In the genomic region with DNA sequence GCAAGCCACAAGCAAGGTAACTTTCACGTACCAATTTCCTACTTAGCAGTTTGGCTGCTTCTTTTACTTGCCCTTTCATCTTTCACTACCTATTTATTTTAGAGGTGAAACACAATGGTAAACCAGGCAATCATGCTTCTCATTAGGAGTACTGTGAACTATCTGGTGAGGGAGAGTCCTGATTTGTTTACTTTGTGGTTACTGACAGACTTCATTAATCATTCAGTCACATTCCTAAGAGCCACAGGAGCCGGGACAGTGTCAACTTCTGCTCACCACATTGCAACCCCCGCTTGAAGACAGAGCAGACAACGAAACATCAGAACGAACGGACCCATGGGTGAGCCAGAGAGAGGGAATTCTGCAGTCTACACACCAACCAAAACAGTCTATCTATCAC, we compare ENCODE assay signal across 10 cellular contexts. TPM values are rescaled to one million over a fixed set of nuclear protein-coding genes. Genes with fewer than 3 reads are reported as not detected.
DNase-seq lines count a peak whose midpoint lies in the region; ATAC-seq and TF ChIP-seq lines count a peak whose summit lies in the region.
"Had no signal": no experiment of that assay in that cellular context is flagged by ENCODE, and none has a peak within 500 bp of the region (broad histone marks: within the 10 kb centered on the region; RNA-seq: fewer than 3 reads in every experiment).

No MANE protein-coding gene starts in this region.

- no peak overlapping the region for H2AK5ac ChIP-seq in mesendoderm (ENCODE audit: low read length)

- TF ChIP-seq CTCF in brain microvascular endothelial cell (IDR thresholded peaks at IDR 0.05; ENCODE audit: low read depth, low read length, missing control alignments) (no peak), upper lobe of right lung (IDR thresholded peaks at IDR 0.05) (no peak)

- ATAC-seq in GM21423 (IDR thresholded peaks at IDR 0.05; ENCODE audit: unreplicated experiment) (no peak), upper lobe of right lung (no peak)

- no peak overlapping the region for H2BK15ac ChIP-seq in mesendoderm (replicated peaks; ENCODE audit: low read depth)

- H3K4me3 Mint-ChIP-seq in CD8-positive, alpha-beta memory T cell = no peak overlapping the region
- H3K4me3 Mint-ChIP-seq: mesothelial cell of epicardium had no signal

- H3K23ac ChIP-seq in mesendoderm (ENCODE audit: low read length) = no peak overlapping the region

- no peak overlapping the region for H3K56ac ChIP-seq in mesendoderm (ENCODE audit: low read length)

- no peaks in the 10 kb centered on the region for H3K9me3 Mint-ChIP-seq in CD8-positive, alpha-beta memory T cell
- H3K9me3 Mint-ChIP-seq: mesothelial cell of epicardium had no signal

- H4K5ac ChIP-seq in mesendoderm (ENCODE audit: low read length) = no peak overlapping the region

- WGBS in mesendoderm (ENCODE audit: extremely low coverage, insufficient coverage, low lambda C conversion rate) = no CpG with 5 or more reads among the region's 6 CpGs

- no peak overlapping the region for H3K4ac ChIP-seq in mesendoderm (ENCODE audit: low read depth, low read length)

- H2BK120ac ChIP-seq in mesendoderm (ENCODE audit: low read depth, low read length) = no peak overlapping the region

- H3K79me2 ChIP-seq in mesendoderm (ENCODE audit: control insufficient read depth, insufficient read depth, low read length) = no peaks in the 10 kb centered on the region

- H3K79me1 ChIP-seq in mesendoderm (ENCODE audit: low read length) = no peaks in the 10 kb centered on the region

- H3K27ac ChIP-seq in brain microvascular endothelial cell = no peak overlapping the region
- H3K27ac ChIP-seq in mesendoderm (ENCODE audit: low read depth, low read length) = no peak overlapping the region
- H3K27ac ChIP-seq in upper lobe of right lung = no peak overlapping the region
- no peak overlapping the region for H3K27ac ChIP-seq in CD8-positive, alpha-beta memory T cell (ENCODE audit: low read depth, low read length)

- in situ Hi-C loops in brain microvascular endothelial cell (cut with HindIII; ENCODE audit: low pct_ligation_motif_present, low sequenced_read_pairs) = no loop called here

- intact Hi-C loops in upper lobe of right lung (cut with DNase I) = no loop called here

- POLR2A ChIA-PET in CD8-positive, alpha-beta memory T cell (lab: Charles Lee) = no interaction called here

- peaks cover 35% of the 10 kb centered on the region for H3K36me3 ChIP-seq in brain microvascular endothelial cell (replicated peaks)
- H3K36me3 ChIP-seq in mesendoderm (ENCODE audit: control insufficient read depth, insufficient read depth, low read length) = peaks cover 3% of the 10 kb centered on the region
- H3K36me3 ChIP-seq in upper lobe of right lung = peaks cover 81% of the 10 kb centered on the region
- H3K36me3 ChIP-seq in CD8-positive, alpha-beta memory T cell (ENCODE audit: insufficient read depth, low read length) = peaks cover 16% of the 10 kb centered on the region

- H3K27me3 ChIP-seq in brain microvascular endothelial cell (replicated peaks) (no peaks in the 10 kb centered on the region), mesendoderm (ENCODE audit: insufficient read depth, low read length, poor library complexity) (no peaks in the 10 kb centered on the region), upper lobe of right lung (no peaks in the 10 kb centered on the region)
- no peaks in the 10 kb centered on the region for H3K27me3 ChIP-seq in CD8-positive, alpha-beta memory T cell (ENCODE audit: insufficient read depth, low read length, poor library complexity, severe bottlenecking)

- peaks cover 28% of the 10 kb centered on the region for H3K4me1 ChIP-seq in mesendoderm (ENCODE audit: control insufficient read depth, low read depth, low read length)
- H3K4me1 ChIP-seq in upper lobe of right lung = no peaks in the 10 kb centered on the region
- no peaks in the 10 kb centered on the region for H3K4me1 ChIP-seq in CD8-positive, alpha-beta memory T cell (ENCODE audit: insufficient read depth, low read length)

- peaks cover 0 to 1% of the 10 kb centered on the region in 2 donors for H3K27me3 Mint-ChIP-seq in CD8-positive, alpha-beta memory T cell

- CTCF ChIA-PET in CD8-positive, alpha-beta memory T cell (lab: Charles Lee) = interaction anchor here (1.6 kb wide), 1 partner anchor 9 kb away, joined by 4 read pairs; no protein-coding TSS in a partner anchor

- peak overlapping the region; percentile 14 for H3K4me2 ChIP-seq in mesendoderm (ENCODE audit: low read length)

- peak overlapping the region in 1 of 8 donors; percentile 10 for H3K27ac Mint-ChIP-seq in CD8-positive, alpha-beta memory T cell

- H3K9me3 ChIP-seq in upper lobe of right lung = no peaks in the 10 kb centered on the region
- H3K9me3 ChIP-seq in CD8-positive, alpha-beta memory T cell (ENCODE audit: low read length) = no peaks in the 10 kb centered on the region

- peaks cover 6 to 69% (median 23%) of the 10 kb centered on the region in 3 donors for H3K36me3 Mint-ChIP-seq in CD8-positive, alpha-beta memory T cell

- no peak overlapping the region for H4K8ac ChIP-seq in mesendoderm (ENCODE audit: low read depth, low read length)

- no peak overlapping the region for H3K9ac ChIP-seq in mesendoderm (ENCODE audit: low read length)

- no peaks in the 10 kb centered on the region for H3K4me1 Mint-ChIP-seq in CD8-positive, alpha-beta memory T cell

- H3K18ac ChIP-seq in mesendoderm (ENCODE audit: low read length) = no peak overlapping the region

- DNase-seq in DMS79 treated with DMSO at 0.1 percent for 48 hours (lab: John Stamatoyannopoulos, UW) (peak; percentile 63), HuH-7 (ENCODE audit: low spot score) (peak; percentile 75), brain microvascular endothelial cell (peak; percentile 66), mesendoderm (peak; percentile 90), upper lobe of right lung (no peak)
- no peak for DNase-seq in effector CD8-positive, alpha-beta T cell (lab: John Stamatoyannopoulos, UW)
- no peak for DNase-seq in CD8-positive, alpha-beta memory T cell
- DNase-seq: NCI-H446 had no signal

- no peak overlapping the region for H3K4me3 ChIP-seq in brain microvascular endothelial cell (ENCODE audit: low read depth, low read length)
- no peak overlapping the region for H3K4me3 ChIP-seq in mesendoderm (ENCODE audit: low read length)
- H3K4me3 ChIP-seq in upper lobe of right lung = no peak overlapping the region
- no peak overlapping the region for H3K4me3 ChIP-seq in CD8-positive, alpha-beta memory T cell (ENCODE audit: low read length)

- H2BK5ac ChIP-seq in mesendoderm (ENCODE audit: low read length) = no peak overlapping the region

RNA-seq across cellular contexts. Expression of a gene that starts 28.8 kb away (rescaled TPM):
- polyA plus RNA-seq in mesendoderm (2013, experiment 1 of 2) = 142 TPM
- polyA plus RNA-seq in mesendoderm (2013, experiment 2 of 2) = 147 TPM
- 110 TPM for total RNA-seq in upper lobe of right lung
- 1 to 10 TPM; 8.8 to 9.1 TPM for total RNA-seq in CD8-positive, alpha-beta memory T cell
- polyA plus RNA-seq in CD8-positive, alpha-beta memory T cell = 0.77 TPM

RNA-seq across cellular contexts. Expression of a gene that starts 40.1 kb away (rescaled TPM):
- 52.6 TPM for polyA plus RNA-seq in mesendoderm (2013, experiment 1 of 2)
- 52.4 TPM for polyA plus RNA-seq in mesendoderm (2013, experiment 2 of 2)
- 35.4 TPM for total RNA-seq in upper lobe of right lung
- 10 to 100 TPM; 75.6 to 75.8 TPM for total RNA-seq in CD8-positive, alpha-beta memory T cell
- polyA plus RNA-seq in CD8-positive, alpha-beta memory T cell = 38.4 TPM

Comparison
In these comparisons a context has a peak if more than half of its experiments do, and no peak if none do; other contexts are left out.
1. DNase-seq: peak in DMS79 treated with DMSO at 0.1 percent for 48 hours (single experiment), HuH-7 (single experiment), brain microvascular endothelial cell (single experiment) and mesendoderm (single experiment); none in effector CD8-positive, alpha-beta T cell (single experiment), upper lobe of right lung (single experiment) and CD8-positive, alpha-beta memory T cell (0 of 5).
2. RNA of a gene that starts 28.8 kb away (total RNA-seq): 110 TPM in upper lobe of right lung (single experiment); 8.8 to 9.1 TPM in CD8-positive, alpha-beta memory T cell; every median in the first group is over 10 times any median in the second.